In genomic region chr3:15520804-15521572, GRCh38 we compare ENCODE assay signal across 13 cellular contexts. TPM values are rescaled to one million over a fixed set of nuclear protein-coding genes. Genes with fewer than 3 reads are reported as not detected.
DNase-seq lines count a peak whose midpoint lies in the region; ATAC-seq lines count a peak whose summit lies in the region.
"Had no signal": no experiment of that assay in that cellular context is flagged by ENCODE, and none has a peak within 500 bp of the region (broad histone marks: within the 10 kb centered on the region; RNA-seq: fewer than 3 reads in every experiment).

No MANE protein-coding gene starts in this region.

- peaks cover 4% of the 10 kb centered on the region for H3K27me3 Mint-ChIP-seq in activated CD4-positive, alpha-beta T cell treated with anti-CD3 and anti-CD28 coated beads, Interleukin-2, amount 10 ng/mL, durations not matched to agents 24 days and 14 days

- H3K36me3 Mint-ChIP-seq in activated CD4-positive, alpha-beta T cell treated with anti-CD3 and anti-CD28 coated beads, Interleukin-2, amount 10 ng/mL, durations not matched to agents 24 days and 14 days (ENCODE audit: low read depth), result no peaks in the 10 kb centered on the region

- no peak overlapping the region for H3K23ac ChIP-seq in neuronal stem cell (ENCODE audit: low read depth, low read length, poor library complexity)

- H3K14ac ChIP-seq in neuronal stem cell (ENCODE audit: low read length), result no peak overlapping the region

- H3K4me1 Mint-ChIP-seq in activated CD4-positive, alpha-beta T cell treated with anti-CD3 and anti-CD28 coated beads, Interleukin-2, amount 10 ng/mL, durations not matched to agents 24 days and 14 days, result peaks cover 23% of the 10 kb centered on the region

- H2BK15ac ChIP-seq in neuronal stem cell (ENCODE audit: low read length), result no peak overlapping the region

- peaks cover 4% of the 10 kb centered on the region for H3K4me1 ChIP-seq in effector memory CD4-positive, alpha-beta T cell (ENCODE audit: control insufficient read depth, insufficient read depth, low read length, poor library complexity, severe bottlenecking)
- peaks cover 7 to 9% of the 10 kb centered on the region in 2 donors for H3K4me1 ChIP-seq in neuronal stem cell (ENCODE audit: control insufficient read depth in 2 of 2, insufficient read depth in 1 of 2, low read depth in 1 of 2, low read length in 2 of 2)

- H3K36me3 ChIP-seq in effector memory CD4-positive, alpha-beta T cell (ENCODE audit: control insufficient read depth, insufficient read depth, low read length), result no peaks in the 10 kb centered on the region
- no peaks in the 10 kb centered on the region for H3K36me3 ChIP-seq in neuronal stem cell (replicated peaks in 1 of 2; ENCODE audit: control insufficient read depth in 2 of 2, insufficient read depth in 2 of 2, low read length in 2 of 2)
- H3K36me3 ChIP-seq: ovary had no signal

- H2AFZ ChIP-seq in neuronal stem cell (ENCODE audit: low read length), result peak overlapping the region; percentile 66

- no peak overlapping the region for H3K9ac ChIP-seq in neuronal stem cell (ENCODE audit: low read depth, low read length, poor library complexity)
- H3K9ac ChIP-seq: KMS-11 had no signal

- DNase-seq in activated CD4-positive, alpha-beta T cell treated with anti-CD3 and anti-CD28 coated beads, Interleukin-2, amount 10 ng/mL, durations not matched to agents 24 days and 14 days, result no peak
- DNase-seq in activated CD4-positive, alpha-beta T cell treated with anti-CD3 and anti-CD28 coated beads, Interleukin-2, amount 50 U/mL, for 48 hours, result no peak
- DNase-seq in Kasumi-1 (lab: John Stamatoyannopoulos, UW), result peak; percentile 49 to 61
- DNase-seq in effector memory CD4-positive, alpha-beta T cell, result no peak
- DNase-seq in neuronal stem cell (ENCODE audit: low spot score), result no peak
- no peak for DNase-seq in NCI-H2171 (lab: John Stamatoyannopoulos, UW)
- no peak for DNase-seq in RPMI8226
- DNase-seq: effector CD4-positive, alpha-beta T cell; NCI-H2171 treated with DMSO at 0.1 percent for 48 hours had no signal

- H2BK5ac ChIP-seq in neuronal stem cell (ENCODE audit: low read length), result no peak overlapping the region

- no peak overlapping the region for H2BK12ac ChIP-seq in neuronal stem cell (ENCODE audit: low read length)

- no peaks in the 10 kb centered on the region for H3K9me3 ChIP-seq in effector memory CD4-positive, alpha-beta T cell (ENCODE audit: control insufficient read depth, low read length)
- H3K9me3 ChIP-seq in neuronal stem cell (replicated peaks in 1 of 2; ENCODE audit: control insufficient read depth in 2 of 2, insufficient read depth in 1 of 2, low read depth in 1 of 2, low read length in 2 of 2), result peaks cover 0 to 2% of the 10 kb centered on the region in 2 donors
- H3K9me3 ChIP-seq: ovary had no signal

- peak overlapping the region; percentile 12 for H3K4me3 ChIP-seq in effector memory CD4-positive, alpha-beta T cell (ENCODE audit: insufficient read depth, low read depth, low read length, poor library complexity, severe bottlenecking)
- no peak overlapping the region for H3K4me3 ChIP-seq in neuronal stem cell (ENCODE audit: low read length in 2 of 2)
- H3K4me3 ChIP-seq: ovary had no signal

- no peak overlapping the region for H2BK120ac ChIP-seq in neuronal stem cell (ENCODE audit: low read depth, low read length)

- H3K9me3 Mint-ChIP-seq in activated CD4-positive, alpha-beta T cell treated with anti-CD3 and anti-CD28 coated beads, Interleukin-2, amount 10 ng/mL, durations not matched to agents 24 days and 14 days, result no peaks in the 10 kb centered on the region

- H3K4me3 Mint-ChIP-seq in activated CD4-positive, alpha-beta T cell treated with anti-CD3 and anti-CD28 coated beads, Interleukin-2, amount 10 ng/mL, durations not matched to agents 24 days and 14 days, result peak overlapping the region; percentile 17

- no peak overlapping the region for H3K4ac ChIP-seq in neuronal stem cell (ENCODE audit: low read length)

- H4K91ac ChIP-seq in neuronal stem cell (ENCODE audit: low read depth, low read length, poor library complexity), result no peak overlapping the region

- no peak overlapping the region for H2AK5ac ChIP-seq in neuronal stem cell (ENCODE audit: low read depth, low read length)

- ATAC-seq in GM21515 (IDR thresholded peaks at IDR 0.05; ENCODE audit: unreplicated experiment), result no peak

- no peak overlapping the region for H3K27ac ChIP-seq in effector memory CD4-positive, alpha-beta T cell (ENCODE audit: insufficient read depth, low read length, poor library complexity, severe bottlenecking)
- no peak overlapping the region for H3K27ac ChIP-seq in neuronal stem cell (replicated peaks; ENCODE audit: low read length)
- H3K27ac ChIP-seq: KMS-11, ovary had no signal

- no peaks in the 10 kb centered on the region for H3K79me1 ChIP-seq in neuronal stem cell (ENCODE audit: low read depth, low read length)

- intact Hi-C loops in activated CD4-positive, alpha-beta T cell treated with anti-CD3 and anti-CD28 coated beads, Interleukin-2, amount 10 ng/mL, durations not matched to agents 24 days and 14 days (cut with micrococcal nuclease), result no loop called here

- H3K27me3 ChIP-seq in effector memory CD4-positive, alpha-beta T cell (replicated peaks; ENCODE audit: control insufficient read depth, insufficient read depth, low read length, poor library complexity, severe bottlenecking), result no peaks in the 10 kb centered on the region
- no peaks in the 10 kb centered on the region for H3K27me3 ChIP-seq in neuronal stem cell (ENCODE audit: control insufficient read depth in 3 of 3, insufficient read depth in 3 of 3, low read depth in 1 of 3, low read length in 3 of 3)
- H3K27me3 ChIP-seq: ovary had no signal

- H3K18ac ChIP-seq in neuronal stem cell (ENCODE audit: low read length), result no peak overlapping the region

- no CpG with 5 or more reads among the region's 14 CpGs for WGBS in neuronal stem cell (ENCODE audit: extremely low coverage in 2 of 2, insufficient read length in 2 of 2, insufficient replicate concordance in 1 of 2), 2 donors

- H3K27ac Mint-ChIP-seq in activated CD4-positive, alpha-beta T cell treated with anti-CD3 and anti-CD28 coated beads, Interleukin-2, amount 10 ng/mL, durations not matched to agents 24 days and 14 days, result no peak overlapping the region

- H3K4me2 ChIP-seq in neuronal stem cell (ENCODE audit: insufficient read depth, low read length, poor library complexity, severe bottlenecking), result no peak overlapping the region
- H3K4me2 ChIP-seq: KMS-11 had no signal

- H4K8ac ChIP-seq in neuronal stem cell (ENCODE audit: low read depth, low read length), result no peak overlapping the region

RNA-seq across cellular contexts. Expression of gene COLQ, which starts 0.5 kb away (rescaled TPM):
- 1.7 TPM in 2 replicates for total RNA-seq in activated CD4-positive, alpha-beta T cell treated with anti-CD3 and anti-CD28 coated beads, Interleukin-2, amount 10 ng/mL, durations not matched to agents 24 days and 14 days
- polyA plus RNA-seq in neuronal stem cell (2013, experiment 1 of 2), result 2.2 TPM
- polyA plus RNA-seq in neuronal stem cell (2013, experiment 2 of 2), result 2.1 TPM
- total RNA-seq: H4 had no signal

Comparison
In these comparisons a context has a peak if more than half of its experiments do, and no peak if none do; other contexts are left out.
1. DNase-seq: peak in Kasumi-1 (2 of 2); none in activated CD4-positive, alpha-beta T cell treated with anti-CD3 and anti-CD28 coated beads, Interleukin-2, amount 10 ng/mL, durations not matched to agents 24 days and 14 days (single experiment), activated CD4-positive, alpha-beta T cell treated with anti-CD3 and anti-CD28 coated beads, Interleukin-2, amount 50 U/mL, for 48 hours (0 of 2), effector memory CD4-positive, alpha-beta T cell (0 of 3), neuronal stem cell (single experiment), NCI-H2171 (single experiment) and RPMI8226 (single experiment).